ENCODE assay signal across 1 cellular context in the genomic region with DNA sequence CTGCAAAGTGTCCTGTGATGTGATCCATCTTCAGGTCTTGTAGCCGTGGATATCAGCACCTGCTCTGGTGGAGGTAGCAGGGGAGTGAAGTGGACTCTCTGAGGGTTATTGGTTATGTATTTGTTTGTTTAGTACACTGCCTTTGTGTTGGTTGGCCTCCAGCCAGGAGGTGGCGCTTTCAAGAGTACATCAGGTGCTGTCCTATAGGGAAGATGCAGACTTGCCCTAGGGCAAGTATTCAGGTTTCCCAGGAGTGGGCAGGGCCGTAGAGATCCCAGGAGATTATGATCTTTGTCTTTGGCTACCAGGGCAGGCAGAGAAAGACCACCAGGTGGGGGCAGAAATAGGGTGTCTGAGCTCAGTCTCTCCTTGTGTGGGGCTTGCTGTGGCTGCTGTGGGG.
TF ChIP-seq lines count a peak whose summit lies in the region.

No MANE protein-coding gene starts in this region.

TF ChIP-seq in HepG2, 621 proteins besides CTCF, POLR2A, EP300 and RAD21 (continued from another document):
- TF ChIP-seq, protein P1, sequence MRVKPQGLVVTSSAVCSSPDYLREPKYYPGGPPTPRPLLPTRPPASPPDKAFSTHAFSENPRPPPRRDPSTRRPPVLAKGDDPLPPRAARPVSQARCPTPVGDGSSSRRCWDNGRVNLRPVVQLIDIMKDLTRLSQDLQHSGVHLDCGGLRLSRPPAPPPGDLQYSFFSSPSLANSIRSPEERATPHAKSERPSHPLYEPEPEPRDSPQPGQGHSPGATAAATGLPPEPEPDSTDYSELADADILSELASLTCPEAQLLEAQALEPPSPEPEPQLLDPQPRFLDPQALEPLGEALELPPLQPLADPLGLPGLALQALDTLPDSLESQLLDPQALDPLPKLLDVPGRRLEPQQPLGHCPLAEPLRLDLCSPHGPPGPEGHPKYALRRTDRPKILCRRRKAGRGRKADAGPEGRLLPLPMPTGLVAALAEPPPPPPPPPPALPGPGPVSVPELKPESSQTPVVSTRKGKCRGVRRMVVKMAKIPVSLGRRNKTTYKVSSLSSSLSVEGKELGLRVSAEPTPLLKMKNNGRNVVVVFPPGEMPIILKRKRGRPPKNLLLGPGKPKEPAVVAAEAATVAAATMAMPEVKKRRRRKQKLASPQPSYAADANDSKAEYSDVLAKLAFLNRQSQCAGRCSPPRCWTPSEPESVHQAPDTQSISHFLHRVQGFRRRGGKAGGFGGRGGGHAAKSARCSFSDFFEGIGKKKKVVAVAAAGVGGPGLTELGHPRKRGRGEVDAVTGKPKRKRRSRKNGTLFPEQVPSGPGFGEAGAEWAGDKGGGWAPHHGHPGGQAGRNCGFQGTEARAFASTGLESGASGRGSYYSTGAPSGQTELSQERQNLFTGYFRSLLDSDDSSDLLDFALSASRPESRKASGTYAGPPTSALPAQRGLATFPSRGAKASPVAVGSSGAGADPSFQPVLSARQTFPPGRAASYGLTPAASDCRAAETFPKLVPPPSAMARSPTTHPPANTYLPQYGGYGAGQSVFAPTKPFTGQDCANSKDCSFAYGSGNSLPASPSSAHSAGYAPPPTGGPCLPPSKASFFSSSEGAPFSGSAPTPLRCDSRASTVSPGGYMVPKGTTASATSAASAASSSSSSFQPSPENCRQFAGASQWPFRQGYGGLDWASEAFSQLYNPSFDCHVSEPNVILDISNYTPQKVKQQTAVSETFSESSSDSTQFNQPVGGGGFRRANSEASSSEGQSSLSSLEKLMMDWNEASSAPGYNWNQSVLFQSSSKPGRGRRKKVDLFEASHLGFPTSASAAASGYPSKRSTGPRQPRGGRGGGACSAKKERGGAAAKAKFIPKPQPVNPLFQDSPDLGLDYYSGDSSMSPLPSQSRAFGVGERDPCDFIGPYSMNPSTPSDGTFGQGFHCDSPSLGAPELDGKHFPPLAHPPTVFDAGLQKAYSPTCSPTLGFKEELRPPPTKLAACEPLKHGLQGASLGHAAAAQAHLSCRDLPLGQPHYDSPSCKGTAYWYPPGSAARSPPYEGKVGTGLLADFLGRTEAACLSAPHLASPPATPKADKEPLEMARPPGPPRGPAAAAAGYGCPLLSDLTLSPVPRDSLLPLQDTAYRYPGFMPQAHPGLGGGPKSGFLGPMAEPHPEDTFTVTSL (CRISPR knock-in tag; IDR thresholded peaks at IDR 0.05; ENCODE audit: borderline replicate concordance) = no peak
- TF ChIP-seq CCDC6 (CRISPR knock-in tag; IDR thresholded peaks at IDR 0.05) (no peak), NFE2L2 (IDR thresholded peaks at IDR 0.05; ENCODE audit: low read length) (no peak), ZNF124 (CRISPR knock-in tag; IDR thresholded peaks at IDR 0.05) (no peak), SIN3A (IDR thresholded peaks at IDR 0.05; ENCODE audit: borderline replicate concordance, low read depth, low read length) (no peak), ZNF703 (CRISPR knock-in tag; IDR thresholded peaks at IDR 0.05; ENCODE audit: borderline replicate concordance) (no peak), MIER3 (CRISPR knock-in tag; IDR thresholded peaks at IDR 0.05; ENCODE audit: borderline replicate concordance) (no peak)
- TF ChIP-seq, protein P2, sequence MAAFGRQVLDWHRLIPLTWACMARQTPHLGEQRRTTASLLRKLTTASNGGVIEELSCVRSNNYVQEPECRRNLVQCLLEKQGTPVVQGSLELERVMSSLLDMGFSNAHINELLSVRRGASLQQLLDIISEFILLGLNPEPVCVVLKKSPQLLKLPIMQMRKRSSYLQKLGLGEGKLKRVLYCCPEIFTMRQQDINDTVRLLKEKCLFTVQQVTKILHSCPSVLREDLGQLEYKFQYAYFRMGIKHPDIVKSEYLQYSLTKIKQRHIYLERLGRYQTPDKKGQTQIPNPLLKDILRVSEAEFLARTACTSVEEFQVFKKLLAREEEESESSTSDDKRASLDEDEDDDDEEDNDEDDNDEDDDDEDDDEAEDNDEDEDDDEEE (CRISPR knock-in tag; IDR thresholded peaks at IDR 0.05) = no peak
TF ChIP-seq in HepG2: peak in this region for 0.
